ENCODE assay signal across 15 cellular contexts in the genomic region with DNA sequence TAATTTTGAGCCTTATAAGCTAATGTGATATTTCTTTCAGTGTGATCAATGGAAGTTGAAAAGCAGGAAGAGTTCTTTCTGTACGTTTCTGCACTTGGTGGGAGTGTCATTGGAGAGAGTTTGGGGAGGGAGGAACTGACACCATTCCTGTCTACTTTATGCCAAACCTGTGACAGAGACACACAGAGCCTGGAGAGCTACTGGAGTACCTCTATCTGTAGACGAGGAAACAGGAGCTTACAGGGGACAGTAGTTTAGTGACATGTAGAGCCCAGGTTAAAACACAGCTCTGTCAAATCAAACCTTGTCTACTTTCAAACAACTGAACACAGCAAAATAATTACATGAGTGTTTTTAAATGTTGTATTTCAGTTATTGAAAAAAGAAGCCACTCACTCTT.
A peak's percentile ranks its signal among the peaks of the same experiment; 100 is the strongest.
DNase-seq lines count a peak whose midpoint lies in the region; ATAC-seq and TF ChIP-seq lines count a peak whose summit lies in the region.
"Had no signal": no experiment of that assay in that cellular context is flagged by ENCODE, and none has a peak within 500 bp of the region (broad histone marks: within the 10 kb centered on the region; RNA-seq: fewer than 3 reads in every experiment).

No MANE protein-coding gene starts in this region.

- 75% methylated on average over 2 of the region's 2 CpGs for WGBS in esophagus muscularis mucosa
- 38 to 56% (median 41%) methylated on average over 2 of the region's 2 CpGs for WGBS in spleen, 5 donors

- no peak for DNase-seq in activated T-cell treated with anti-CD3 and anti-CD28 coated beads, Interleukin-2, amount 50 U/mL, for 72 hours
- no peak for DNase-seq in activated T-cell treated with anti-CD3 and anti-CD28 coated beads for 4 hours
- peak; percentile 26 for DNase-seq in SK-MEL-5 (ENCODE audit: low read depth, low spot score)
- DNase-seq in esophagus muscularis mucosa (ENCODE audit: extremely low spot score): no peak
- DNase-seq in spleen: no peak
- DNase-seq in NCI-H1436 treated with DMSO at 0.1 percent for 48 hours (lab: John Stamatoyannopoulos, UW): no peak
- DNase-seq in DMS53 (lab: John Stamatoyannopoulos, UW): no peak
- DNase-seq: amniotic stem cell, colonic mucosa, H9, NCI-H446 treated with DMSO at 0.1 percent for 48 hours had no signal

- peak overlapping the region; percentile 68 to 87 for H3K4me3 Mint-ChIP-seq in activated T-cell treated with anti-CD3 and anti-CD28 coated beads, Interleukin-2, amount 50 U/mL, for 72 hours
- H3K4me3 Mint-ChIP-seq: H9 had no signal

- no peaks in the 10 kb centered on the region for H3K27me3 ChIP-seq in esophagus muscularis mucosa
- H3K27me3 ChIP-seq in spleen (replicated peaks in 1 of 7): no peaks in the 10 kb centered on the region
- H3K27me3 ChIP-seq: colonic mucosa had no signal

- no peak for TF ChIP-seq POLR2A in esophagus muscularis mucosa (IDR thresholded peaks at IDR 0.05; ENCODE audit: low read depth)
- TF ChIP-seq POLR2A in spleen (IDR thresholded peaks at IDR 0.05): no peak

- H3K27ac Mint-ChIP-seq in activated T-cell treated with anti-CD3 and anti-CD28 coated beads, Interleukin-2, amount 50 U/mL, for 72 hours: peak overlapping the region; percentile 89

- in situ Hi-C loops in SK-MEL-5 (cut with HindIII; ENCODE audit: low pct_unique_long_range_greater_than_20kb, low sequenced_read_pairs): no loop called here

- H3K4me3 ChIP-seq in esophagus muscularis mucosa (no peak overlapping the region), spleen (peak overlapping the region in 1 of 8 donors; percentile 30)
- H3K4me3 ChIP-seq: colonic mucosa, thoracic aorta had no signal

- no peak for TF ChIP-seq EP300 in esophagus muscularis mucosa (IDR thresholded peaks at IDR 0.05)

- H3K4me1 Mint-ChIP-seq in activated T-cell treated with anti-CD3 and anti-CD28 coated beads, Interleukin-2, amount 50 U/mL, for 72 hours (ENCODE audit: low read depth): peaks cover 51% of the 10 kb centered on the region

- no peaks in the 10 kb centered on the region for H3K9me3 Mint-ChIP-seq in activated T-cell treated with anti-CD3 and anti-CD28 coated beads, Interleukin-2, amount 50 U/mL, for 72 hours
- H3K9me3 Mint-ChIP-seq: H9 had no signal

- peaks cover 0 to 18% (median 7%) of the 10 kb centered on the region in 4 donors for H3K4me1 ChIP-seq in esophagus muscularis mucosa
- peaks cover 0 to 21% (median 0%) of the 10 kb centered on the region in 6 donors for H3K4me1 ChIP-seq in spleen
- H3K4me1 ChIP-seq: colonic mucosa had no signal

- H3K9me3 ChIP-seq in esophagus muscularis mucosa: no peaks in the 10 kb centered on the region
- H3K9me3 ChIP-seq in spleen: no peaks in the 10 kb centered on the region
- H3K9me3 ChIP-seq: colonic mucosa, thoracic aorta had no signal

- peak in 1 of 2 donors; percentile 21 for ATAC-seq in activated T-cell treated with anti-CD3 and anti-CD28 coated beads, Interleukin-2, amount 50 U/mL, for 72 hours (replicated peaks in 1 of 2)
- no peak for ATAC-seq in HG02678 (IDR thresholded peaks at IDR 0.05; ENCODE audit: unreplicated experiment)
- ATAC-seq: esophagus mucosa, left lobe of liver had no signal

- H3K36me3 ChIP-seq in esophagus muscularis mucosa (no peaks in the 10 kb centered on the region), spleen (no peaks in the 10 kb centered on the region)
- H3K36me3 ChIP-seq: colonic mucosa, thoracic aorta had no signal

- H3K27ac ChIP-seq in esophagus muscularis mucosa (replicated peaks in 1 of 4) (peak overlapping the region in 3 of 4 donors; percentile 12 to 28 (median 16)), spleen (peak overlapping the region in 5 of 8 donors; percentile 22 to 54 (median 47))
- H3K27ac ChIP-seq: colonic mucosa, thoracic aorta had no signal

- no peaks in the 10 kb centered on the region for H3K36me3 Mint-ChIP-seq in activated T-cell treated with anti-CD3 and anti-CD28 coated beads, Interleukin-2, amount 50 U/mL, for 72 hours (ENCODE audit: insufficient read depth in 2 of 2)

- no peak for TF ChIP-seq CTCF in esophagus muscularis mucosa (IDR thresholded peaks at IDR 0.05)
- no peak for TF ChIP-seq CTCF in spleen (IDR thresholded peaks at IDR 0.05 in 8 of 11, conservative IDR thresholded peaks at IDR 0.05 in 3 of 11)

- peaks cover 45% of the 10 kb centered on the region for H3K27me3 Mint-ChIP-seq in activated T-cell treated with anti-CD3 and anti-CD28 coated beads, Interleukin-2, amount 50 U/mL, for 72 hours (ENCODE audit: low read depth)

- intact Hi-C loops in esophagus muscularis mucosa (cut with DNase I): no loop called here
- intact Hi-C loops in spleen (cut with DNase I; ENCODE audit: low total_unique reads): loop anchor here (10.0 kb wide), 1 partner anchor 1155 kb away; a partner anchor contains a TSS
